In genomic region chr2:120312861-120313694, GRCh38 we compare ENCODE assay signal across 8 cellular contexts. TPM values are rescaled to one million over a fixed set of nuclear protein-coding genes. Genes with fewer than 3 reads are reported as not detected.
DNase-seq lines count a peak whose midpoint lies in the region; ATAC-seq and TF ChIP-seq lines count a peak whose summit lies in the region.

No MANE protein-coding gene starts in this region.

- DNase-seq in AG04449 (ENCODE audit: low read depth, low spot score) (no peak), PC-9 (peak; percentile 77 to 90), esophagus muscularis mucosa (ENCODE audit: extremely low spot score) (peak; percentile 95), myocyte (ENCODE audit: low read depth) (peak; percentile 87)
- DNase-seq in activated T-cell treated with anti-CD3 and anti-CD28 coated beads, Interleukin-2, amount 50 U/mL, for 4 hours, result peak; percentile 75
- peak; percentile 54 to 61 for DNase-seq in stimulated activated CD8-positive, alpha-beta memory T cell treated with anti-CD3 and anti-CD28 coated beads, Interleukin-4, amount 100 ng/mL, for 4 hours (ENCODE audit: low read depth in 2 of 2, low spot score in 1 of 2)

- no peaks in the 10 kb centered on the region for H3K36me3 ChIP-seq in HUES48 (ENCODE audit: control insufficient read depth, insufficient read depth, low read length)
- no peaks in the 10 kb centered on the region for H3K36me3 ChIP-seq in PC-9 (ENCODE audit: low read depth)
- H3K36me3 ChIP-seq in esophagus muscularis mucosa, result no peaks in the 10 kb centered on the region

- no peak for TF ChIP-seq EP300 in esophagus muscularis mucosa (IDR thresholded peaks at IDR 0.05)

- WGBS in esophagus muscularis mucosa, result 16% methylated on average over 34 of the region's 37 CpGs

- H3K4me1 ChIP-seq in HUES48 (ENCODE audit: control insufficient read depth, insufficient read depth, low read length), result peaks cover 10% of the 10 kb centered on the region
- no peaks in the 10 kb centered on the region for H3K4me1 ChIP-seq in PC-9 (replicated peaks; ENCODE audit: insufficient read depth)
- peaks cover 9 to 18% (median 14%) of the 10 kb centered on the region in 4 donors for H3K4me1 ChIP-seq in esophagus muscularis mucosa

- H3K4me2 ChIP-seq in PC-9, result peak overlapping the region; percentile 30

- peak; percentile 94 for TF ChIP-seq CTCF in AG04449 (IDR thresholded peaks at IDR 0.05; ENCODE audit: insufficient read depth, low read length, missing control alignments)
- TF ChIP-seq CTCF in PC-9 (conservative IDR thresholded peaks at IDR 0.05), result peak; percentile 98
- TF ChIP-seq CTCF in esophagus muscularis mucosa (IDR thresholded peaks at IDR 0.05), result peak; percentile 86 to 89 (median 88)

- H3K9me3 ChIP-seq in HUES48 (ENCODE audit: control insufficient read depth, insufficient read depth, low read length) (no peaks in the 10 kb centered on the region), PC-9 (ENCODE audit: insufficient read depth, low read depth) (no peaks in the 10 kb centered on the region), esophagus muscularis mucosa (no peaks in the 10 kb centered on the region)

- CTCF ChIA-PET in AG04449 (lab: Yijun Ruan, JAX), result interaction anchor here (0.7 to 12.0 kb wide), 58 partner anchors 10 to 769 kb away, joined by 3 to 202 read pairs (median 4); partner anchors contain the start of genes RALB and TMEM185B
- CTCF ChIA-PET in PC-9 (lab: Charles Lee), result interaction anchor here (0.6 to 1.9 kb wide), 14 partner anchors 32 to 786 kb away, joined by 3 to 15 read pairs (median 5); partner anchors contain the start of genes RALB and TMEM185B

- H3K9ac ChIP-seq in HUES48 (ENCODE audit: low read depth, low read length), result no peak overlapping the region

- no peak overlapping the region for H2AFZ ChIP-seq in PC-9

- intact Hi-C loops in PC-9 (cut with micrococcal nuclease; ENCODE audit: unreplicated experiment) (loop anchor here (1.0 to 10.0 kb wide), 11 partner anchors 60 to 764 kb away; partner anchors contain the start of genes EPB41L5, PTPN4 and RALB), esophagus muscularis mucosa (cut with DNase I) (loop anchor here (10.0 kb wide), 3 partner anchors 58 to 208 kb away; partner anchors contain the start of genes RALB and TMEM185B)

- no peaks in the 10 kb centered on the region for H3K27me3 Mint-ChIP-seq in activated T-cell treated with anti-CD3 and anti-CD28 coated beads, Interleukin-2, amount 50 U/mL, for 4 hours (ENCODE audit: low read depth)

- H3K79me2 ChIP-seq in PC-9 (ENCODE audit: low read depth), result no peaks in the 10 kb centered on the region

- POLR2A ChIA-PET in AG04449 (lab: Yijun Ruan, JAX), result interaction anchor here (0.9 to 1.0 kb wide), 2 partner anchors 61 to 109 kb away, joined by 3 to 4 read pairs; partner anchors contain the start of gene RALB
- POLR2A ChIA-PET in PC-9 (lab: Charles Lee; ENCODE audit: unreplicated experiment), result interaction anchor here (0.5 to 0.9 kb wide), 4 partner anchors 11 to 90 kb away, joined by 3 to 7 read pairs (median 4); partner anchors contain the start of genes RALB and TMEM185B

- peaks cover 66% of the 10 kb centered on the region for H3K27me3 ChIP-seq in HUES48 (ENCODE audit: control insufficient read depth, insufficient read depth, low read length)
- H3K27me3 ChIP-seq in PC-9 (ENCODE audit: insufficient read depth, low read depth), result no peaks in the 10 kb centered on the region
- no peaks in the 10 kb centered on the region for H3K27me3 ChIP-seq in esophagus muscularis mucosa

- no peak for TF ChIP-seq POLR2A in esophagus muscularis mucosa (IDR thresholded peaks at IDR 0.05; ENCODE audit: low read depth)

- BruUV-seq in PC-9 (replicated peaks; lab: Mats Ljungman, UMichigan), result no TSS peak

- ATAC-seq in GM18861 (IDR thresholded peaks at IDR 0.05; ENCODE audit: unreplicated experiment), result peak; percentile 35
- peak; percentile 79 to 80 for ATAC-seq in activated T-cell treated with anti-CD3 and anti-CD28 coated beads, Interleukin-2, amount 50 U/mL, for 4 hours

- peaks cover 13% of the 10 kb centered on the region; the same call in 1 of the 2 replicates for H3F3A ChIP-seq in PC-9 (ENCODE audit: insufficient read depth, low read depth)

- peak overlapping the region; percentile 64 for H3K4me3 Mint-ChIP-seq in activated T-cell treated with anti-CD3 and anti-CD28 coated beads, Interleukin-2, amount 50 U/mL, for 4 hours

- peaks cover 26% of the 10 kb centered on the region for H3K4me1 Mint-ChIP-seq in activated T-cell treated with anti-CD3 and anti-CD28 coated beads, Interleukin-2, amount 50 U/mL, for 4 hours (ENCODE audit: low read depth)

- H4K20me1 ChIP-seq in PC-9 (ENCODE audit: insufficient read depth), result no peaks in the 10 kb centered on the region

- peak overlapping the region; percentile 63 for H3K4me3 ChIP-seq in AG04449 (ENCODE audit: low read depth, low read length)
- peak overlapping the region; percentile 52 for H3K4me3 ChIP-seq in HUES48 (ENCODE audit: low read depth, low read length)
- H3K4me3 ChIP-seq in PC-9, result no peak overlapping the region
- peak overlapping the region; percentile 43 to 57 (median 48) for H3K4me3 ChIP-seq in esophagus muscularis mucosa

- H3K27ac ChIP-seq in HUES48 (ENCODE audit: low read depth, low read length) (no peak overlapping the region), PC-9 (no peak overlapping the region), esophagus muscularis mucosa (replicated peaks in 1 of 4) (peak overlapping the region in 3 of 4 donors; percentile 10 to 56 (median 41))

- no peaks in the 10 kb centered on the region for H3K36me3 Mint-ChIP-seq in activated T-cell treated with anti-CD3 and anti-CD28 coated beads, Interleukin-2, amount 50 U/mL, for 4 hours (ENCODE audit: insufficient read depth)

- no peaks in the 10 kb centered on the region for H3K9me3 Mint-ChIP-seq in activated T-cell treated with anti-CD3 and anti-CD28 coated beads, Interleukin-2, amount 50 U/mL, for 4 hours

- no peaks in the 10 kb centered on the region for H3K9me2 ChIP-seq in PC-9 (ENCODE audit: insufficient read depth)

RNA-seq across cellular contexts. Expression of gene INHBB, which starts 32.9 kb away (rescaled TPM):
- 50.0 and 57.5 TPM in 2 replicates for total RNA-seq in PC-9 (2021)
- under 1 TPM in 2 of 3 donors, not detected in 1; 0.11 to 0.16 TPM for total RNA-seq in activated T-cell treated with anti-CD3 and anti-CD28 coated beads, Interleukin-2, amount 50 U/mL, for 4 hours
- 10 to 100 TPM in 1 of 4 donors, 1 to 10 TPM in 3; 1.2 to 13.9 (median 7.2) TPM for total RNA-seq in esophagus muscularis mucosa
- 0.27 and 0.36 TPM in 2 replicates for total RNA-seq in myocyte
- polyA plus RNA-seq in myocyte (2012), result 15.1 TPM

Comparison
In these comparisons a context has a peak if more than half of its experiments do, and no peak if none do; other contexts are left out.
1. H3K27ac ChIP-seq: peak in esophagus muscularis mucosa (3 of 4); none in HUES48 (single experiment) and PC-9 (single experiment).
2. Peak in every context shown above with its lines, with median percentiles within 50 percentile points of each other: CTCF ChIP-seq.